8 cellular contexts compared by ENCODE assay signal in the genomic region with DNA sequence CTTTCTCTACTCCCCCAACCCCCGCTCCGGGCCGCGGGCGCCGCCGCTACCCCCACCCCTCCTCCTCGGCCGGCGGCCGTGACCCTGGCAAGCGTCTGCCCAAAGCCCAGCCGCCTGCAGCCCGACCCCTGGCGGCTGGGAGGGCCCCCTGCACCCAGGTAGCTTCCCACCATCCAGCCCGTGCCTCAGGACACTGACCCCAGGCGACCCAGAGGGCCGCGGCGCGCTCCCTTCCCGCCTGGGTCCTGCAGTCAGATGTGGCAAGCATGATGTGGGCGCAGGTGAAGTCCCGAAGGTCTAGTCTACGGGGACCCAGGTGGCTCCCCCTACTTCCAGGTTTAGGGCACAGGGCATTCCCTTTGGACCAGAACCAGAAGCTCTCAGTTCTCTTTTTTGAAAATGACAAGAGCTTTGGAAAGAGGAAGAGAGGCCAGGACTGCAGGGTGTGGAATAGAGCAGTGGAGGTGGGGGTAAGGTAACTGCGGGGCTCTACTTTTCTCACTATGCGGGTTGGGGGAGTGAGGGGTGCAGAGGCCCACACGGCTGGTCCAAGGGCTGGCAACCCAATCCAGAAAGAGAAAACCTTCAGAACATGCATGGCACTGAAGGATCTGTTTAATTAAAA. TPM values are rescaled to one million over a fixed set of nuclear protein-coding genes. Genes with fewer than 3 reads are reported as not detected.
DNase-seq lines count a peak whose midpoint lies in the region; ATAC-seq, FAIRE-seq and TF ChIP-seq lines count a peak whose summit lies in the region.

A gene with protein sequence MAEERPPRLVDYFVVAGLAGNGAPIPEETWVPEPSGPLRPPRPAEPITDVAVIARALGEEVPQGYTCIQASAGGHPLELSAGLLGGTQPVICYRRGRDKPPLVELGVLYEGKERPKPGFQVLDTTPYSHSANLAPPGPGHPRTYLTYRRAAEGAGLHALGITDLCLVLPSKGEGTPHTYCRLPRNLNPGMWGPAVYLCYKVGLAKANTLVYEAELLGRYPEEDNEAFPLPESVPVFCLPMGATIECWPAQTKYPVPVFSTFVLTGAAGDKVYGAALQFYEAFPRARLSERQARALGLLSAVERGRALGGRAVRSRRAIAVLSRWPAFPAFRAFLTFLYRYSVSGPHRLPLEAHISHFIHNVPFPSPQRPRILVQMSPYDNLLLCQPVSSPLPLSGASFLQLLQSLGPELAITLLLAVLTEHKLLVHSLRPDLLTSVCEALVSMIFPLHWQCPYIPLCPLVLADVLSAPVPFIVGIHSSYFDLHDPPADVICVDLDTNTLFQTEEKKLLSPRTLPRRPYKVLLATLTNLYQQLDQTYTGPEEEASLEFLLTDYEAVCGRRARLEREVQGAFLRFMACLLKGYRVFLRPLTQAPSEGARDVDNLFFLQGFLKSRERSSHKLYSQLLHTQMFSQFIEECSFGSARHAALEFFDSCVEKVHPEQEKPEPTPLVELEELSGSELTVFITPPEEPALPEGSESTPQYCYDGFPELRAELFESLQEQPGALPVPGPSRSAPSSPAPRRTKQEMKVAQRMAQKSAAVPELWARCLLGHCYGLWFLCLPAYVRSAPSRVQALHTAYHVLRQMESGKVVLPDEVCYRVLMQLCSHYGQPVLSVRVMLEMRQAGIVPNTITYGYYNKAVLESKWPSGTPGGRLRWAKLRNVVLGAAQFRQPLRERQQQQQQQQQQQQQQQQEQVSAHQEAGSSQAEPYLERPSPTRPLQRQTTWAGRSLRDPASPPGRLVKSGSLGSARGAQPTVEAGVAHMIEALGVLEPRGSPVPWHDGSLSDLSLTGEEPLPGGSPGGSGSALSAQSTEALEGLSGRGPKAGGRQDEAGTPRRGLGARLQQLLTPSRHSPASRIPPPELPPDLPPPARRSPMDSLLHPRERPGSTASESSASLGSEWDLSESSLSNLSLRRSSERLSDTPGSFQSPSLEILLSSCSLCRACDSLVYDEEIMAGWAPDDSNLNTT (N-terminal part only) (minus strand): TSS at position 97 of the 625 bp plus-strand sequence. CDS start 2,344 bp downstream, outside the sequence.

- no peaks in the 10 kb centered on the region for H3K9me3 ChIP-seq in esophagus muscularis mucosa

- H3K27me3 Mint-ChIP-seq in stimulated activated naive B cell treated with anti-CD40 and anti-IgM and Interleukin-4, amounts not matched to agents 10 μg/mL and 1 μg/mL and 100 μg/mL, for 72 hours: no peaks in the 10 kb centered on the region

- intact Hi-C loops in esophagus muscularis mucosa (cut with DNase I): loop anchor here (2.0 to 10.0 kb wide), 3 partner anchors 41 to 150 kb away; a partner anchor contains a TSS

- peak; percentile 43 for ATAC-seq in GM21367 (IDR thresholded peaks at IDR 0.05; ENCODE audit: unreplicated experiment)
- ATAC-seq in stimulated activated naive B cell treated with anti-CD40 and anti-IgM and Interleukin-4, amounts not matched to agents 10 μg/mL and 1 μg/mL and 100 μg/mL, for 72 hours (replicated peaks): peak; percentile 58 to 60

- no peak for TF ChIP-seq POLR2A in esophagus muscularis mucosa (IDR thresholded peaks at IDR 0.05; ENCODE audit: low read depth)

- H3K27me3 ChIP-seq in esophagus muscularis mucosa: no peaks in the 10 kb centered on the region

- DNase-seq in D721Med (ENCODE audit: insufficient read length, low spot score) (peak; percentile 100), HTR-8/SVneo (ENCODE audit: insufficient read length, low spot score) (peak; percentile 89), OCI-M1 (lab: John Stamatoyannopoulos, UW) (peak; percentile 95), esophagus muscularis mucosa (ENCODE audit: extremely low spot score) (no peak), myocyte (ENCODE audit: low read depth) (peak; percentile 84)
- peak; percentile 82 to 86 for DNase-seq in activated T-cell treated with anti-CD3 and anti-CD28 coated beads, Interleukin-2, amount 50 U/mL, for 48 hours
- peak; percentile 76 for DNase-seq in stimulated activated naive B cell treated with anti-CD40 and anti-IgM and Interleukin-4, amounts not matched to agents 10 μg/mL and 1 μg/mL and 100 μg/mL, for 72 hours

- H3K9me3 Mint-ChIP-seq in stimulated activated naive B cell treated with anti-CD40 and anti-IgM and Interleukin-4, amounts not matched to agents 10 μg/mL and 1 μg/mL and 100 μg/mL, for 72 hours: no peaks in the 10 kb centered on the region

- peaks cover 38 to 74% (median 64%) of the 10 kb centered on the region in 4 donors for H3K36me3 ChIP-seq in esophagus muscularis mucosa

- peak; percentile 83 for TF ChIP-seq CTCF in D721Med (IDR thresholded peaks at IDR 0.05; ENCODE audit: insufficient read depth, missing control alignments)
- peak in 2 of 3 experiments; percentile 95 to 99 for TF ChIP-seq CTCF in esophagus muscularis mucosa (IDR thresholded peaks at IDR 0.05)

- no peak for TF ChIP-seq EP300 in esophagus muscularis mucosa (IDR thresholded peaks at IDR 0.05)

- WGBS in esophagus muscularis mucosa: 35% methylated on average over 6 of the region's 28 CpGs

- peak within 1 kb of the TSS; percentile 95 for H3K4me3 Mint-ChIP-seq in stimulated activated naive B cell treated with anti-CD40 and anti-IgM and Interleukin-4, amounts not matched to agents 10 μg/mL and 1 μg/mL and 100 μg/mL, for 72 hours

- H3K27ac Mint-ChIP-seq in stimulated activated naive B cell treated with anti-CD40 and anti-IgM and Interleukin-4, amounts not matched to agents 10 μg/mL and 1 μg/mL and 100 μg/mL, for 72 hours: peak within 1 kb of the TSS; percentile 99

- FAIRE-seq in D721Med (lab: Jason Lieb, UNC) (no peak), HTR-8/SVneo (lab: Jason Lieb, UNC) (no peak)

- peak within 1 kb of the TSS; percentile 98 to 100 (median 98) for H3K27ac ChIP-seq in esophagus muscularis mucosa (replicated peaks in 1 of 4)

- H3K4me1 Mint-ChIP-seq in stimulated activated naive B cell treated with anti-CD40 and anti-IgM and Interleukin-4, amounts not matched to agents 10 μg/mL and 1 μg/mL and 100 μg/mL, for 72 hours: peaks cover 72 to 89% of the 10 kb centered on the region in 2 donors

- H3K4me3 ChIP-seq in esophagus muscularis mucosa: peak within 1 kb of the TSS; percentile 78 to 98 (median 88)

- peaks cover 64 to 86% of the 10 kb centered on the region in 2 donors for H3K36me3 Mint-ChIP-seq in stimulated activated naive B cell treated with anti-CD40 and anti-IgM and Interleukin-4, amounts not matched to agents 10 μg/mL and 1 μg/mL and 100 μg/mL, for 72 hours

- H3K4me1 ChIP-seq in esophagus muscularis mucosa: peaks cover 27 to 37% (median 29%) of the 10 kb centered on the region in 4 donors

RNA-seq across cellular contexts. Expression of the gene that starts here (rescaled TPM):
- total RNA-seq in esophagus muscularis mucosa (10 to 100 TPM; 19.2 to 30.4 (median 26.2) TPM), myocyte (13.2 and 19.9 TPM in 2 replicates)
- polyA plus RNA-seq in myocyte (2012): 24.1 TPM
